Comparison of ENCODE assay signal across 25 cellular contexts in the genomic region with DNA sequence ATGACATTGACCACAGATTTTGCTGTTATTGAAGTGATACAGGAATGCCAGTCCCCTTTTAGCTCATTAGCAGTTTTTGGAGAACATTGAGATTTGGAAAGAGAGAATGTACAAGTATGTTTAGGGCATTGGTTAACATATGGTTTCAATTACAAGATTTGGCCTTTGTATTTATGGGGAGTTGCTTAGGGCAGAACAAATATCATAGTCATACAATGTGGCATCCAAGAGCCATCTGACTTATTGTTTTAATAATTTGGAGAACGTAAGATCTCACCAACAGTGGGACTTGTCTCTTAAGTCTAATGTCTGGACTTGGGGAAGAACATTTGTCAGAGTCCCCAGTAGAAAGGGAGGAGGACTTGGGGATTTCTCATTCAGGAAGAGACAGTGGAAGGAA.
"Had no signal": no experiment of that assay in that cellular context is flagged by ENCODE, and none has a peak within 500 bp of the region (broad histone marks: within the 10 kb centered on the region; RNA-seq: fewer than 3 reads in every experiment).

No MANE protein-coding gene starts in this region.

- H3K9me3 ChIP-seq: testis had no signal

- H3K36me3 ChIP-seq: heart right ventricle, left lung, neutrophil, ovary, sigmoid colon, tibial artery had no signal

- H3K4me3 ChIP-seq: heart right ventricle, left lung, mucosa of descending colon, ovary, psoas muscle, sigmoid colon, testis, tibial artery had no signal

- ATAC-seq: effector memory CD8-positive, alpha-beta T cell; heart right ventricle; left cardiac atrium; left lung; mucosa of descending colon; natural killer cell treated with Interleukin-12 subunit alpha and Interleukin-12 subunit beta and Interleukin-15 and Interleukin-18, amount 100 ng/mL, for 72 hours; psoas muscle; right cardiac atrium; stimulated activated memory B cell treated with anti-CD40 and anti-IgM and Interleukin-4, amounts not matched to agents 10 μg/mL and 1 μg/mL and 100 μg/mL, for 72 hours; stimulated activated naive CD8-positive, alpha-beta T cell treated with anti-CD3 and anti-CD28 coated beads, Interleukin-15, Interleukin-2, amounts not matched to agents 100 U/mL and 50 U/mL, for 24 hours had no signal

- DNase-seq: cortex of kidney; effector memory CD8-positive, alpha-beta T cell; foreskin melanocyte; glutamatergic neuron; heart right ventricle; hippocampal formation; left cardiac atrium; left lung; mesenchymal stem cell; mucosa of descending colon; naive B cell; ovary; posterior cingulate gyrus; psoas muscle; right cardiac atrium; sigmoid colon; stimulated activated CD4-positive, alpha-beta T cell treated with anti-CD3 and anti-CD28 coated beads, Interleukin-2, amount 100 ng/mL, for 24 hours; stimulated activated CD4-positive, alpha-beta T cell treated with anti-CD3 and anti-CD28 coated beads, Interleukin-4, amount 100 ng/mL, for 24 hours; stimulated activated naive CD8-positive, alpha-beta T cell treated with anti-CD3 and anti-CD28 coated beads, Interleukin-15, Interleukin-2, amounts not matched to agents 100 U/mL and 50 U/mL, for 24 hours; substantia nigra; testis; tibial artery had no signal

- H3K4me1 ChIP-seq: heart right ventricle, left lung, psoas muscle, sigmoid colon, testis, tibial artery had no signal

- H3K27ac ChIP-seq: heart right ventricle, left lung, neutrophil, ovary, psoas muscle, sigmoid colon, testis, tibial artery had no signal

- H3K27me3 ChIP-seq: left lung, neutrophil, ovary, sigmoid colon, testis, tibial artery had no signal
